29 cellular contexts compared by ENCODE assay signal in the genomic region with DNA sequence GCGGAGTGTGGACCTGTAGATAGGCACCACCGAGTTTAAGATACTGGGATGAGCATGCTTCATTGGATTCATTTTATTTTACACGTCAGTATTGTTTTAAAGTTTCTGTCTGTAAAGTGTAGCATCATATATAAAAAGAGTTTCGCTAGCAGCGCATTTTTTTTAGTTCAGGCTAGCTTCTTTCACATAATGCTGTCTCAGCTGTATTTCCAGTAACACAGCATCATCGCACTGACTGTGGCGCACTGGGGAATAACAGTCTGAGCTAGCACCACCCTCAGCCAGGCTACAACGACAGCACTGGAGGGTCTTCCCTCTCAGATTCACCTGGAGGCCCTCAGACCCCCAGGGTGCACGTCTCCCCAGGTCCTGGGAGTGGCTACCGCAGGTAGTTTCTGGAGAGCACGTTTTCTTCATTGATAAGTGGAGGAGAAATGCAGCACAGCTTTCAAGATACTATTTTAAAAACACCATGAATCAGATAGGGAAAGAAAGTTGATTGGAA. TPM values are rescaled to one million over a fixed set of nuclear protein-coding genes. Genes with fewer than 3 reads are reported as not detected.
DNase-seq lines count a peak whose midpoint lies in the region; ATAC-seq, FAIRE-seq and TF ChIP-seq lines count a peak whose summit lies in the region.
"Had no signal": no experiment of that assay in that cellular context is flagged by ENCODE, and none has a peak within 500 bp of the region (broad histone marks: within the 10 kb centered on the region; RNA-seq: fewer than 3 reads in every experiment).

No MANE protein-coding gene starts in this region.

- TF ChIP-seq EP300 in HepG2 (IDR thresholded peaks at IDR 0.05; ENCODE audit: low read depth in 2 of 2, low read length in 2 of 2) (no peak), HepG2 (CRISPR knock-in tag; IDR thresholded peaks at IDR 0.05; ENCODE audit: borderline replicate concordance) (no peak)

- H3K27ac ChIP-seq in heart left ventricle: peak overlapping the region in 11 of 12 donors; percentile 61 to 98 (median 68)
- H3K27ac ChIP-seq in HepG2 (ENCODE audit: extremely low read length, insufficient read depth, low read length): no peak overlapping the region
- H3K27ac ChIP-seq in uterus: no peak overlapping the region
- H3K27ac ChIP-seq in Karpas-422 (ENCODE audit: low read length): no peak overlapping the region
- H3K27ac ChIP-seq: PC-9, prostate gland had no signal

- peaks cover 24% of the 10 kb centered on the region for H3K4me1 Mint-ChIP-seq in WTC11
- H3K4me1 Mint-ChIP-seq in stimulated activated effector memory CD8-positive, alpha-beta T cell treated with anti-CD3 and anti-CD28 coated beads, Interleukin-12 subunit alpha, Interleukin-12 subunit beta, amount 100 ng/mL, for 72 hours: peaks cover 7% of the 10 kb centered on the region

- TF ChIP-seq POLR2A in heart left ventricle (IDR thresholded peaks at IDR 0.05) (no peak), HepG2 (IDR thresholded peaks at IDR 0.05; ENCODE audit: insufficient read depth in 1 of 2, low read depth in 2 of 2, low read length in 2 of 2) (no peak), uterus (IDR thresholded peaks at IDR 0.05) (no peak)

- H3K27me3 Mint-ChIP-seq in WTC11 (ENCODE audit: low read depth): no peaks in the 10 kb centered on the region
- H3K27me3 Mint-ChIP-seq: activated CD4-positive, alpha-beta memory T cell treated with anti-CD3 and anti-CD28 coated beads for 36 hours had no signal

- H3K4me2 ChIP-seq in HepG2 (ENCODE audit: low read depth, low read length) (no peak overlapping the region), Karpas-422 (ENCODE audit: low read depth, low read length, poor library complexity, severe bottlenecking) (no peak overlapping the region)
- H3K4me2 ChIP-seq: PC-9 had no signal

- H3K4me3 ChIP-seq in heart left ventricle: no peak overlapping the region
- H3K4me3 ChIP-seq in HepG2 (replicated peaks in 1 of 3; ENCODE audit: insufficient read depth in 1 of 3, low read depth in 2 of 3, low read length in 3 of 3): no peak overlapping the region
- H3K4me3 ChIP-seq in uterus: no peak overlapping the region
- no peak overlapping the region for H3K4me3 ChIP-seq in Karpas-422 (ENCODE audit: low read length)
- H3K4me3 ChIP-seq: MG63, PC-9, prostate gland had no signal

- TF ChIP-seq CTCF in heart left ventricle (IDR thresholded peaks at IDR 0.05) (no peak), WTC11 (IDR thresholded peaks at IDR 0.05) (no peak), HepG2 (CRISPR knock-in tag; IDR thresholded peaks at IDR 0.05) (no peak), uterus (IDR thresholded peaks at IDR 0.05) (no peak)

- H4K20me1 ChIP-seq in HepG2 (ENCODE audit: insufficient read depth, low read length) (no peaks in the 10 kb centered on the region), Karpas-422 (ENCODE audit: insufficient read depth, low read depth, low read length) (no peaks in the 10 kb centered on the region)

- H3K36me3 ChIP-seq in heart left ventricle (peaks cover 0 to 75% (median 56%) of the 10 kb centered on the region in 9 donors), HepG2 (replicated peaks in 1 of 2; ENCODE audit: control insufficient read depth in 1 of 2, insufficient read depth in 2 of 2, low read length in 2 of 2) (peaks cover 0 to 15% of the 10 kb centered on the region in 2 experiments; a peak in 3 of 5 replicates), uterus (no peaks in the 10 kb centered on the region), Karpas-422 (ENCODE audit: insufficient read depth, low read length) (no peaks in the 10 kb centered on the region)
- H3K36me3 ChIP-seq: prostate gland had no signal

- intact Hi-C loops in heart left ventricle (cut with DNase I): no loop called here
- intact Hi-C loops in left cardiac atrium (cut with DNase I): no loop called here
- intact Hi-C loops in HepG2 (cut with micrococcal nuclease; ENCODE audit: unreplicated experiment): no loop called here
- intact Hi-C loops in uterus (cut with DNase I; ENCODE audit: low total_unique reads): no loop called here

- H3K36me3 Mint-ChIP-seq in WTC11: peaks cover 12% of the 10 kb centered on the region; the same call in 1 of the 2 replicates
- H3K36me3 Mint-ChIP-seq in stimulated activated effector memory CD8-positive, alpha-beta T cell treated with anti-CD3 and anti-CD28 coated beads, Interleukin-12 subunit alpha, Interleukin-12 subunit beta, amount 100 ng/mL, for 72 hours: peaks cover 23% of the 10 kb centered on the region
- H3K36me3 Mint-ChIP-seq: activated CD4-positive, alpha-beta memory T cell treated with anti-CD3 and anti-CD28 coated beads for 36 hours; CD14-positive monocyte; naive thymus-derived CD8-positive, alpha-beta T cell had no signal

- TF ChIP-seq RAD21 in HepG2 (CRISPR knock-in tag; IDR thresholded peaks at IDR 0.05): no peak

- peaks cover 0 to 57% (median 20%) of the 10 kb centered on the region in 12 donors for H3K4me1 ChIP-seq in heart left ventricle
- H3K4me1 ChIP-seq in HepG2 (ENCODE audit: insufficient read depth, low read length): peaks cover 47% of the 10 kb centered on the region
- H3K4me1 ChIP-seq in uterus: no peaks in the 10 kb centered on the region
- no peaks in the 10 kb centered on the region for H3K4me1 ChIP-seq in Karpas-422 (ENCODE audit: low read length)
- H3K4me1 ChIP-seq: prostate gland had no signal

- FAIRE-seq in HepG2 (lab: Jason Lieb, UNC): no peak

- no peak overlapping the region for H2AFZ ChIP-seq in HepG2 (ENCODE audit: low read length)
- no peak overlapping the region for H2AFZ ChIP-seq in Karpas-422 (ENCODE audit: low read length)
- H2AFZ ChIP-seq: PC-9 had no signal

- WGBS in heart left ventricle, 4 donors: 81 to 84% (median 84%) methylated on average over 11 of the region's 11 CpGs
- 94% methylated on average over 11 of the region's 11 CpGs for WGBS in HepG2 (ENCODE audit: low lambda C conversion rate)

- no peaks in the 10 kb centered on the region for H3K9me2 ChIP-seq in Karpas-422 (replicated peaks; ENCODE audit: insufficient read depth, low read length)

- in situ Hi-C loops in HepG2 (cut with HindIII; ENCODE audit: extremely low pct_ligation_motif_present, low pct_unique_long_range_greater_than_20kb): no loop called here

- DNase-seq in heart left ventricle (no peak), left cardiac atrium (no peak), WTC11 (ENCODE audit: low spot score) (no peak), HepG2 (ENCODE audit: low spot score) (no peak), uterus (no peak), Karpas-422 (no peak)
- DNase-seq in stimulated activated effector memory CD8-positive, alpha-beta T cell treated with anti-CD3 and anti-CD28 coated beads, Interleukin-12 subunit alpha, Interleukin-12 subunit beta, amount 100 ng/mL, for 72 hours (ENCODE audit: low spot score in 2 of 2): no peak
- DNase-seq: 8988T; activated CD4-positive, alpha-beta T cell treated with anti-CD3 and anti-CD28 coated beads for 1 hour; activated T-cell treated with anti-CD3 and anti-CD28 coated beads, Interleukin-2, amount 50 U/mL, for 72 hours; Caco-2; cerebellar nuclear complex; KBM-7; MG63; naive thymus-derived CD8-positive, alpha-beta T cell; NCI-H1105 treated with DMSO at 0.1 percent for 48 hours; NCI-H187 treated with DMSO at 0.1 percent for 48 hours; NCI-H2171 treated with DMSO at 0.1 percent for 48 hours; NCI-H510A treated with DMSO at 0.1 percent for 48 hours; NK-92 treated with Interleukin-12 subunit alpha and Interleukin-12 subunit beta, amount 100 ng/mL, for 24 hours; PC-9; SHP77; stimulated activated naive CD4-positive, alpha-beta T cell had no signal

- H3K27ac Mint-ChIP-seq in WTC11: no peak overlapping the region
- peak overlapping the region; percentile 35 for H3K27ac Mint-ChIP-seq in stimulated activated effector memory CD8-positive, alpha-beta T cell treated with anti-CD3 and anti-CD28 coated beads, Interleukin-12 subunit alpha, Interleukin-12 subunit beta, amount 100 ng/mL, for 72 hours
- H3K27ac Mint-ChIP-seq: activated CD4-positive, alpha-beta memory T cell treated with anti-CD3 and anti-CD28 coated beads for 36 hours; activated T-cell treated with anti-CD3 and anti-CD28 coated beads, Interleukin-2, amount 50 U/mL, for 72 hours; CD14-positive monocyte; mesothelial cell of epicardium; naive thymus-derived CD8-positive, alpha-beta T cell had no signal

- H3K27me3 ChIP-seq in heart left ventricle: no peaks in the 10 kb centered on the region
- H3K27me3 ChIP-seq in HepG2 (ENCODE audit: control insufficient read depth in 1 of 2, insufficient read depth in 2 of 2, low read length in 2 of 2): no peaks in the 10 kb centered on the region
- H3K27me3 ChIP-seq in uterus: no peaks in the 10 kb centered on the region
- H3K27me3 ChIP-seq in Karpas-422 (ENCODE audit: low read length): no peaks in the 10 kb centered on the region
- H3K27me3 ChIP-seq: MG63 had no signal

- H3K4me3 Mint-ChIP-seq in WTC11: no peak overlapping the region
- no peak overlapping the region for H3K4me3 Mint-ChIP-seq in stimulated activated effector memory CD8-positive, alpha-beta T cell treated with anti-CD3 and anti-CD28 coated beads, Interleukin-12 subunit alpha, Interleukin-12 subunit beta, amount 100 ng/mL, for 72 hours
- H3K4me3 Mint-ChIP-seq: activated CD4-positive, alpha-beta memory T cell treated with anti-CD3 and anti-CD28 coated beads for 36 hours; activated T-cell treated with anti-CD3 and anti-CD28 coated beads, Interleukin-2, amount 50 U/mL, for 72 hours; CD14-positive monocyte; mesothelial cell of epicardium; naive thymus-derived CD8-positive, alpha-beta T cell had no signal

- H3K9ac ChIP-seq in HepG2 (ENCODE audit: insufficient read depth, low read depth, low read length) (no peak overlapping the region), Karpas-422 (ENCODE audit: low read length) (no peak overlapping the region)

- CTCF ChIA-PET in WTC11 (lab: Charles Lee) (interaction anchor here (1.1 to 1.5 kb wide), 3 partner anchors 9 to 29 kb away, joined by 3 to 4 read pairs (median 4); partner anchors contain the start of gene SYNM), HepG2 (lab: Yijun Ruan, JAX; ENCODE audit: low intra/inter-chr PET ratio, low total read pairs) (no interaction called here)

- POLR2A ChIA-PET in WTC11 (lab: Charles Lee) (no interaction called here), HepG2 (lab: Yijun Ruan, JAX) (interaction anchor here (0.9 to 2.0 kb wide), 3 partner anchors 9 to 29 kb away, joined by 4 to 6 read pairs (median 5); no protein-coding TSS in a partner anchor)

- no TSS peak for BruUV-seq in HepG2 (replicated peaks; lab: Mats Ljungman, UMichigan)

- H3K9me3 Mint-ChIP-seq in WTC11: no peaks in the 10 kb centered on the region
- H3K9me3 Mint-ChIP-seq in stimulated activated effector memory CD8-positive, alpha-beta T cell treated with anti-CD3 and anti-CD28 coated beads, Interleukin-12 subunit alpha, Interleukin-12 subunit beta, amount 100 ng/mL, for 72 hours: no peaks in the 10 kb centered on the region
- H3K9me3 Mint-ChIP-seq: activated CD4-positive, alpha-beta memory T cell treated with anti-CD3 and anti-CD28 coated beads for 36 hours; activated T-cell treated with anti-CD3 and anti-CD28 coated beads, Interleukin-2, amount 50 U/mL, for 72 hours; CD14-positive monocyte; mesothelial cell of epicardium; naive thymus-derived CD8-positive, alpha-beta T cell had no signal

- H3K9me3 ChIP-seq in heart left ventricle: no peaks in the 10 kb centered on the region
- H3K9me3 ChIP-seq in HepG2 (ENCODE audit: low read length): no peaks in the 10 kb centered on the region
- H3K9me3 ChIP-seq in uterus: no peaks in the 10 kb centered on the region
- no peaks in the 10 kb centered on the region for H3K9me3 ChIP-seq in Karpas-422 (ENCODE audit: low read length)
- H3K9me3 ChIP-seq: Caco-2, MG63, prostate gland had no signal

- H3K79me2 ChIP-seq in HepG2 (ENCODE audit: insufficient read depth, low read length) (no peaks in the 10 kb centered on the region), Karpas-422 (ENCODE audit: low read length) (no peaks in the 10 kb centered on the region)

- ATAC-seq in heart left ventricle: no peak
- ATAC-seq in left cardiac atrium: no peak
- ATAC-seq in WTC11: 0 out of 2 replicates have a peak, but pooled peaks have one; percentile 17
- ATAC-seq in HepG2: no peak
- ATAC-seq in stimulated activated effector memory CD8-positive, alpha-beta T cell treated with anti-CD3 and anti-CD28 coated beads, Interleukin-12 subunit alpha, Interleukin-12 subunit beta, amount 100 ng/mL, for 72 hours: no peak
- ATAC-seq in GM19467 (IDR thresholded peaks at IDR 0.05; ENCODE audit: unreplicated experiment): no peak
- ATAC-seq: naive thymus-derived CD8-positive, alpha-beta T cell had no signal

RNA-seq across cellular contexts. Expression of gene SYNM, which starts 29.5 kb away (rescaled TPM):
- total RNA-seq in heart left ventricle (100 to 1,000 TPM; 197 to 455 (median 311) TPM), left cardiac atrium (100 to 1,000 TPM; 302 to 329 TPM), WTC11 (2021) (2.1 to 2.2 TPM (median 2.2 TPM) in 3 replicates), HepG2 (2016; rRNA removed; fragmentation: Illumina TruSeq; extraction: Trizol) (3.7 and 6.0 TPM in 2 replicates), uterus (10 to 100 TPM in 3 of 4 donors, 1 to 10 TPM in 1; 6.4 to 44.6 (median 36.4) TPM)
- polyA plus RNA-seq in heart left ventricle (100 to 1,000 TPM; 113 to 154 TPM), HepG2 (2011; rRNA removed) (1.1 and 1.2 TPM in 2 replicates)
- total RNA-seq in HepG2 (2016; cell fraction: cytosol; rRNA removed; fragmentation: Illumina TruSeq; extraction: Trizol; ENCODE audit: low read depth): 0.20 and 0.44 TPM in 2 replicates
- total RNA-seq in HepG2 (2016; cell fraction: insoluble cytoplasmic fraction; rRNA removed; fragmentation: Illumina TruSeq; extraction: Trizol): 3.8 and 5.5 TPM in 2 replicates
- total RNA-seq in HepG2 (2016; cell fraction: membrane; rRNA removed; fragmentation: Illumina TruSeq; extraction: Trizol): 1.6 and 1.7 TPM in 2 replicates
- total RNA-seq in HepG2 (2016; cell fraction: nucleus; rRNA removed; fragmentation: Illumina TruSeq; extraction: Trizol): 4.7 and 4.8 TPM in 2 replicates
- polyA plus RNA-seq in HepG2 (2011; cell fraction: cytosol; rRNA removed): 0.74 and 0.99 TPM in 2 replicates
- 2.4 and 2.9 TPM in 2 replicates for polyA plus RNA-seq in HepG2 (2011; cell fraction: nucleus; rRNA removed)
- 1.6 and 2.4 TPM in 2 replicates for polyA plus RNA-seq in HepG2 (2012)
- 0.16 and 0.17 TPM in 2 replicates for polyA plus RNA-seq in HepG2 (2016; cell fraction: cytosol; fragmentation: Illumina TruSeq; extraction: Trizol; ENCODE audit: low read depth)
- polyA plus RNA-seq in HepG2 (2016; cell fraction: insoluble cytoplasmic fraction; fragmentation: Illumina TruSeq; extraction: Trizol; ENCODE audit: low read depth): 4.5 and 4.9 TPM in 2 replicates
- 0.78 and 0.93 TPM in 2 replicates for polyA plus RNA-seq in HepG2 (2016; cell fraction: membrane; fragmentation: Illumina TruSeq; extraction: Trizol; ENCODE audit: low read depth)
- 6.9 TPM in 2 replicates for polyA plus RNA-seq in HepG2 (2016; cell fraction: nucleus; fragmentation: Illumina TruSeq; extraction: Trizol; ENCODE audit: insufficient read depth, low read depth)
- 2.1 and 23.9 TPM in 2 replicates for polyA minus RNA-seq in HepG2 (2011; rRNA and poly(A)+ RNA removed; ENCODE audit: low replicate concordance)
- polyA minus RNA-seq in HepG2 (2011; cell fraction: cytosol; rRNA and poly(A)+ RNA removed): 2.3 TPM in 2 replicates
- polyA minus RNA-seq in HepG2 (2011; cell fraction: nucleus; rRNA and poly(A)+ RNA removed): 3.3 and 3.5 TPM in 2 replicates
- total RNA-seq in Karpas-422 (2014; rRNA removed; shearing (Covaris generic); ENCODE audit: low replicate concordance): not detected in 2 replicates
- total RNA-seq: HT-29 had no signal

Comparison
In these comparisons a context has a peak if more than half of its experiments do, and no peak if none do; other contexts are left out.
1. H3K27ac ChIP-seq: peak in heart left ventricle (11 of 12); none in HepG2 (single experiment), uterus (0 of 2) and Karpas-422 (single experiment).
2. RNA of gene SYNM, which starts 29.5 kb away (total RNA-seq): 302 to 329 TPM in left cardiac atrium and 197 to 455 TPM in heart left ventricle; 6.4 to 44.6 TPM in uterus, 0.20 to 6.0 TPM in HepG2, 2.1 to 2.2 TPM in WTC11 and not detected in Karpas-422; every median in the first group is over 4 times any median in the second.